ENCODE assay signal across 25 cellular contexts in the genomic region with DNA sequence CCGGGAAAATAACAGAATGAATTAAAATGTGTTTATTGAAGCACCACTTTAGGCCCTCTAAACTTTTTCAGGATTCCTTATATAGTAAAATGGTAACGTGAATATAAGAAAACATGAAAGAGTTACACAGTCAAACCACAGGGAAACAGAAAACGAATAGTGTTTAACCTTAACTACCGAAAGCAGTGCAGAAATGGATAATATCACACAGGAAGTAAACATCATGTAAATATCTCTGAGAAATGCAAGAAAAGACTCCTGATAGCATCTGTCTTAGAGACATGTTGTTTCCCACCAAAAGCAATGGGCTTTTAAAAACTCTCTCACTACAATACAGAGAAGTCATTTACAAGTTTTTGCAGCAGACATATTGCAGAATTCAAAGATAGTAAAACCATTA.
DNase-seq lines count a peak whose midpoint lies in the region; ATAC-seq and TF ChIP-seq lines count a peak whose summit lies in the region.
"Had no signal": no experiment of that assay in that cellular context is flagged by ENCODE, and none has a peak within 500 bp of the region (broad histone marks: within the 10 kb centered on the region; RNA-seq: fewer than 3 reads in every experiment).

No MANE protein-coding gene starts in this region.

- H3K9me3 ChIP-seq in DND-41 (ENCODE audit: insufficient read depth, low read length, severe bottlenecking), result no peaks in the 10 kb centered on the region
- H3K9me3 ChIP-seq in CD4-positive, alpha-beta memory T cell (ENCODE audit: control insufficient read depth in 1 of 2, low read length in 2 of 2), result no peaks in the 10 kb centered on the region
- H3K9me3 ChIP-seq: SK-N-SH had no signal

- no peaks in the 10 kb centered on the region for H3K4me1 Mint-ChIP-seq in CD4-positive, alpha-beta memory T cell
- H3K4me1 Mint-ChIP-seq in endothelial cell (ENCODE audit: unreplicated experiment), result no peaks in the 10 kb centered on the region
- H3K4me1 Mint-ChIP-seq: activated naive CD8-positive, alpha-beta T cell treated with anti-CD3 and anti-CD28 coated beads, Interleukin-2, amount 50 U/mL, for 24 hours; CD8-positive, alpha-beta memory T cell; stimulated activated naive CD8-positive, alpha-beta T cell treated with anti-CD3 and anti-CD28 coated beads, Interleukin-15, amount 100 ng/mL, for 72 hours had no signal

- no peaks in the 10 kb centered on the region for H4K20me1 ChIP-seq in DND-41 (ENCODE audit: insufficient read depth, low read length)

- no peaks in the 10 kb centered on the region for H3K36me3 ChIP-seq in DND-41 (ENCODE audit: insufficient read depth, low read length)
- H3K36me3 ChIP-seq in CD4-positive, alpha-beta memory T cell (ENCODE audit: insufficient read depth, low read length), result no peaks in the 10 kb centered on the region
- H3K36me3 ChIP-seq: tibial nerve had no signal

- H3K4me1 ChIP-seq in DND-41 (ENCODE audit: insufficient read depth, low read length), result no peaks in the 10 kb centered on the region
- H3K4me1 ChIP-seq in CD4-positive, alpha-beta memory T cell (ENCODE audit: insufficient read depth, low read length), result no peaks in the 10 kb centered on the region
- H3K4me1 ChIP-seq: tibial nerve had no signal

- DNase-seq in DND-41 (no peak), OCI-M2 (lab: John Stamatoyannopoulos, UW; ENCODE audit: unreplicated experiment) (no peak), endothelial cell (ENCODE audit: low spot score) (no peak), NCI-H2107 treated with DMSO at 0.1 percent for 48 hours (lab: John Stamatoyannopoulos, UW; ENCODE audit: unreplicated experiment) (no peak)
- DNase-seq in CD4-positive, alpha-beta memory T cell, result no peak
- DNase-seq: 8988T; activated CD4-positive, alpha-beta T cell treated with anti-CD3 and anti-CD28 coated beads, Interleukin-2, amount 50 U/mL, for 4 hours; activated effector memory CD4-positive, alpha-beta T cell treated with Interleukin-2 at 50 U/mL for 16 hours; activated naive CD8-positive, alpha-beta T cell treated with anti-CD3 and anti-CD28 coated beads, Interleukin-2, amount 50 U/mL, for 24 hours; CD8-positive, alpha-beta memory T cell; cerebellar nuclear complex; DMS53; head of caudate nucleus; left colon; mesenchymal stem cell; NCI-H1436 treated with DMSO at 0.1 percent for 48 hours; NCI-H526 treated with DMSO at 0.1 percent for 48 hours; SK-N-SH; stimulated activated CD4-positive, alpha-beta T cell treated with anti-CD3 and anti-CD28 coated beads, Interleukin-4, amount 100 ng/mL, for 24 hours; stimulated activated naive CD8-positive, alpha-beta T cell treated with anti-CD3 and anti-CD28 coated beads, Interleukin-15, amount 100 ng/mL, for 72 hours had no signal

- no peak overlapping the region for H3K27ac ChIP-seq in DND-41 (ENCODE audit: low read length)
- no peak overlapping the region for H3K27ac ChIP-seq in CD4-positive, alpha-beta memory T cell (ENCODE audit: low read depth, low read length)
- H3K27ac ChIP-seq: tibial nerve, VCaP had no signal

- peaks cover 0 to 3% (median 0%) of the 10 kb centered on the region in 8 donors for H3K9me3 Mint-ChIP-seq in CD4-positive, alpha-beta memory T cell
- no peaks in the 10 kb centered on the region for H3K9me3 Mint-ChIP-seq in endothelial cell (ENCODE audit: unreplicated experiment)
- H3K9me3 Mint-ChIP-seq: activated naive CD8-positive, alpha-beta T cell treated with anti-CD3 and anti-CD28 coated beads, Interleukin-2, amount 50 U/mL, for 24 hours; stimulated activated naive CD8-positive, alpha-beta T cell treated with anti-CD3 and anti-CD28 coated beads, Interleukin-15, amount 100 ng/mL, for 72 hours had no signal

- H3K4me2 ChIP-seq in DND-41 (ENCODE audit: insufficient read depth, low read length), result no peak overlapping the region
- H3K4me2 ChIP-seq: SK-N-SH had no signal

- H3K4me3 Mint-ChIP-seq in CD4-positive, alpha-beta memory T cell, result no peak overlapping the region
- H3K4me3 Mint-ChIP-seq in endothelial cell (ENCODE audit: unreplicated experiment), result no peak overlapping the region
- H3K4me3 Mint-ChIP-seq: activated naive CD8-positive, alpha-beta T cell treated with anti-CD3 and anti-CD28 coated beads, Interleukin-2, amount 50 U/mL, for 24 hours; CD8-positive, alpha-beta memory T cell; stimulated activated naive CD8-positive, alpha-beta T cell treated with anti-CD3 and anti-CD28 coated beads, Interleukin-15, amount 100 ng/mL, for 72 hours had no signal

- H3K9ac ChIP-seq in DND-41 (ENCODE audit: low read depth, low read length), result no peak overlapping the region
- H3K9ac ChIP-seq: SK-N-SH had no signal

- no peaks in the 10 kb centered on the region for H3K27me3 ChIP-seq in DND-41 (ENCODE audit: insufficient read depth, low read length, poor library complexity)
- no peaks in the 10 kb centered on the region for H3K27me3 ChIP-seq in CD4-positive, alpha-beta memory T cell (ENCODE audit: insufficient read depth, low read length)
- H3K27me3 ChIP-seq: tibial nerve had no signal

- H3K27me3 Mint-ChIP-seq in CD4-positive, alpha-beta memory T cell, result no peaks in the 10 kb centered on the region
- H3K27me3 Mint-ChIP-seq in endothelial cell (ENCODE audit: unreplicated experiment), result no peaks in the 10 kb centered on the region
- H3K27me3 Mint-ChIP-seq: activated naive CD8-positive, alpha-beta T cell treated with anti-CD3 and anti-CD28 coated beads, Interleukin-2, amount 50 U/mL, for 24 hours; stimulated activated naive CD8-positive, alpha-beta T cell treated with anti-CD3 and anti-CD28 coated beads, Interleukin-15, amount 100 ng/mL, for 72 hours had no signal

- H3K36me3 Mint-ChIP-seq in CD4-positive, alpha-beta memory T cell, result no peaks in the 10 kb centered on the region
- H3K36me3 Mint-ChIP-seq in endothelial cell (ENCODE audit: low read depth, unreplicated experiment), result no peaks in the 10 kb centered on the region
- H3K36me3 Mint-ChIP-seq: CD8-positive, alpha-beta memory T cell had no signal

- ATAC-seq in DND-41 (ENCODE audit: insufficient read depth, low read depth), result peak; percentile 68; the same call in 2 of the 3 replicates
- ATAC-seq in GM19035 (IDR thresholded peaks at IDR 0.05; ENCODE audit: unreplicated experiment), result peak; percentile 53
- ATAC-seq in GM21528 (IDR thresholded peaks at IDR 0.05; ENCODE audit: low FRiP score, unreplicated experiment), result peak; percentile 58
- ATAC-seq in HG03175 (IDR thresholded peaks at IDR 0.05; ENCODE audit: unreplicated experiment), result peak; percentile 88
- ATAC-seq: activated naive CD8-positive, alpha-beta T cell treated with anti-CD3 and anti-CD28 coated beads, Interleukin-2, amount 50 U/mL, for 24 hours; left colon; stimulated activated naive CD8-positive, alpha-beta T cell treated with anti-CD3 and anti-CD28 coated beads, Interleukin-15, amount 100 ng/mL, for 72 hours had no signal

- H3K79me2 ChIP-seq in DND-41 (ENCODE audit: insufficient read depth, low read length), result no peaks in the 10 kb centered on the region

- no peak overlapping the region for H3K4me3 ChIP-seq in DND-41 (ENCODE audit: low read depth in 1 of 2, low read length in 2 of 2)
- H3K4me3 ChIP-seq in CD4-positive, alpha-beta memory T cell (ENCODE audit: low read length in 2 of 2), result no peak overlapping the region
- H3K4me3 ChIP-seq: tibial nerve had no signal

- CTCF ChIA-PET in CD4-positive, alpha-beta memory T cell (lab: Charles Lee; ENCODE audit: partially characterized antibody), result no interaction called here

- intact Hi-C loops in CD4-positive, alpha-beta memory T cell (cut with micrococcal nuclease), result no loop called here

- no peak overlapping the region for H2AFZ ChIP-seq in DND-41 (ENCODE audit: low read depth, low read length)

- TF ChIP-seq CTCF in DND-41 (IDR thresholded peaks at IDR 0.05; ENCODE audit: borderline replicate concordance, extremely low read depth, low read length, poor library complexity, severe bottlenecking) (no peak), endothelial cell (IDR thresholded peaks at IDR 0.05; ENCODE audit: unreplicated experiment) (no peak)

- POLR2A ChIA-PET in CD4-positive, alpha-beta memory T cell (lab: Charles Lee; ENCODE audit: partially characterized antibody), result no interaction called here

- no peak overlapping the region for H3K27ac Mint-ChIP-seq in CD4-positive, alpha-beta memory T cell
- H3K27ac Mint-ChIP-seq in endothelial cell (ENCODE audit: unreplicated experiment), result no peak overlapping the region
- H3K27ac Mint-ChIP-seq: activated naive CD8-positive, alpha-beta T cell treated with anti-CD3 and anti-CD28 coated beads, Interleukin-2, amount 50 U/mL, for 24 hours; CD8-positive, alpha-beta memory T cell; stimulated activated naive CD8-positive, alpha-beta T cell treated with anti-CD3 and anti-CD28 coated beads, Interleukin-15, amount 100 ng/mL, for 72 hours had no signal
